In genomic region chr1:157849229-157849875, GRCh38 we compare ENCODE assay signal across 11 cellular contexts. TPM values are rescaled to one million over a fixed set of nuclear protein-coding genes. Genes with fewer than 3 reads are reported as not detected.
DNase-seq lines count a peak whose midpoint lies in the region; ATAC-seq and TF ChIP-seq lines count a peak whose summit lies in the region.
"Had no signal": no experiment of that assay in that cellular context is flagged by ENCODE, and none has a peak within 500 bp of the region (broad histone marks: within the 10 kb centered on the region; RNA-seq: fewer than 3 reads in every experiment).

No MANE protein-coding gene starts in this region.

- H3K27ac ChIP-seq in OCI-LY7 (ENCODE audit: low read depth, low read length, poor library complexity, severe bottlenecking), result peak overlapping the region; percentile 90

- no peaks in the 10 kb centered on the region for H3K79me2 ChIP-seq in OCI-LY7 (ENCODE audit: insufficient read depth, low read depth, low read length)

- BruUV-seq in OCI-LY7 (replicated peaks; lab: Mats Ljungman, UMichigan), result no TSS peak

- TF ChIP-seq CTCF in OCI-LY7 (conservative IDR thresholded peaks at IDR 0.05; ENCODE audit: low read length), result no peak; the same call in 1 of the 2 replicates

- no peaks in the 10 kb centered on the region for H4K20me1 ChIP-seq in OCI-LY7 (ENCODE audit: insufficient read depth, low read length)

- H3K4me1 ChIP-seq in OCI-LY7 (ENCODE audit: insufficient read depth, low read length, poor library complexity, severe bottlenecking), result peaks cover 63% of the 10 kb centered on the region

- intact Hi-C loops in OCI-LY7 (cut with micrococcal nuclease; ENCODE audit: unreplicated experiment), result loop anchor here (1.0 to 2.0 kb wide), 2 partner anchors 31 to 43 kb away; no protein-coding TSS in a partner anchor

- H3K36me3 ChIP-seq in OCI-LY7 (ENCODE audit: insufficient read depth, low read length), result no peaks in the 10 kb centered on the region

- peak; percentile 82 for ATAC-seq in GM19328 (IDR thresholded peaks at IDR 0.05; ENCODE audit: unreplicated experiment)
- peak; percentile 81 for ATAC-seq in HG03045 (IDR thresholded peaks at IDR 0.05; ENCODE audit: unreplicated experiment)

- H3K9me3 ChIP-seq in OCI-LY7 (ENCODE audit: low read length), result no peaks in the 10 kb centered on the region

- peak; percentile 28 for DNase-seq in Ammon's horn (ENCODE audit: low spot score)
- DNase-seq in OCI-LY7 (ENCODE audit: low spot score), result peak; percentile 87
- no peak for DNase-seq in LoVo (ENCODE audit: low spot score)
- no peak for DNase-seq in activated CD4-positive, alpha-beta T cell treated with anti-CD3 and anti-CD28 coated beads, Interleukin-2, amount 50 U/mL, for 1 hour
- DNase-seq in NCI-H446 (lab: John Stamatoyannopoulos, UW), result no peak
- DNase-seq in H4 (ENCODE audit: low spot score), result no peak
- DNase-seq: activated CD4-positive, alpha-beta T cell treated with anti-CD3 and anti-CD28 coated beads, Interleukin-2, amount 10 ng/mL, durations not matched to agents 24 days and 14 days; endodermal cell; NCI-H1105 had no signal

- H2AFZ ChIP-seq in OCI-LY7 (ENCODE audit: low read length), result peak overlapping the region; percentile 70

- POLR2A ChIA-PET in OCI-LY7 (lab: Charles Lee), result interaction anchor here (0.7 to 1.5 kb wide), 6 partner anchors 18 to 287 kb away, joined by 3 to 4 read pairs (median 3); no protein-coding TSS in a partner anchor

- no peaks in the 10 kb centered on the region for H3K9me2 ChIP-seq in OCI-LY7 (ENCODE audit: insufficient read depth, low read length)

- CTCF ChIA-PET in OCI-LY7 (lab: Charles Lee; ENCODE audit: unreplicated experiment), result interaction anchor here (1.0 kb wide), 1 partner anchor 36 kb away, joined by 3 read pairs; no protein-coding TSS in a partner anchor

- peak overlapping the region; percentile 56 for H3K4me3 ChIP-seq in OCI-LY7 (ENCODE audit: low read depth, low read length, poor library complexity, severe bottlenecking)

- H3K4me2 ChIP-seq in OCI-LY7 (ENCODE audit: low read length), result peak overlapping the region; percentile 85

RNA-seq across cellular contexts. Expression of gene CD5L, which starts 7.7 kb away (rescaled TPM):
- not detected in 2 replicates for total RNA-seq in OCI-LY7 (2014; rRNA removed; shearing (Covaris generic))
- not detected in 2 replicates for total RNA-seq in OCI-LY7 (2022)
- total RNA-seq in H4 (2014; rRNA removed; shearing (Covaris generic)), result not detected in 2 replicates
- total RNA-seq: activated CD4-positive, alpha-beta T cell treated with anti-CD3 and anti-CD28 coated beads, Interleukin-2, amount 10 ng/mL, durations not matched to agents 24 days and 14 days; endodermal cell had no signal

RNA-seq across cellular contexts. Expression of gene FCRL1, which starts 29.4 kb away (rescaled TPM):
- total RNA-seq in OCI-LY7 (2014; rRNA removed; shearing (Covaris generic)), result 42.5 and 62.8 TPM in 2 replicates
- total RNA-seq in OCI-LY7 (2022), result 72.6 and 98.3 TPM in 2 replicates
- total RNA-seq in H4 (2014; rRNA removed; shearing (Covaris generic)), result not detected in 2 replicates
- total RNA-seq: activated CD4-positive, alpha-beta T cell treated with anti-CD3 and anti-CD28 coated beads, Interleukin-2, amount 10 ng/mL, durations not matched to agents 24 days and 14 days; endodermal cell had no signal

Comparison
In these comparisons a context has a peak if more than half of its experiments do, and no peak if none do; other contexts are left out.
1. DNase-seq: peak in Ammon's horn (single experiment) and OCI-LY7 (single experiment); none in LoVo (single experiment), activated CD4-positive, alpha-beta T cell treated with anti-CD3 and anti-CD28 coated beads, Interleukin-2, amount 50 U/mL, for 1 hour (single experiment), NCI-H446 (0 of 2) and H4 (single experiment).
2. RNA of gene FCRL1, which starts 29.4 kb away (total RNA-seq): 42.5 to 98.3 TPM in OCI-LY7; not detected in H4; every median in the first group is over 10 times any median in the second.